In genomic region chr3:54120657-54121403, GRCh38 we compare ENCODE assay signal across 9 cellular contexts. TPM values are rescaled to one million over a fixed set of nuclear protein-coding genes. Genes with fewer than 3 reads are reported as not detected.
A peak's percentile ranks its signal among the peaks of the same experiment; 100 is the strongest.
DNase-seq lines count a peak whose midpoint lies in the region; ATAC-seq and TF ChIP-seq lines count a peak whose summit lies in the region.
"Had no signal": no experiment of that assay in that cellular context is flagged by ENCODE, and none has a peak within 500 bp of the region (broad histone marks: within the 10 kb centered on the region; RNA-seq: fewer than 3 reads in every experiment).

No MANE protein-coding gene starts in this region.

- H3K4me3 Mint-ChIP-seq in CD8-positive, alpha-beta T cell = no peak overlapping the region
- H3K4me3 Mint-ChIP-seq: natural killer cell treated with Interleukin-12 subunit alpha and Interleukin-12 subunit beta and Interleukin-15 and Interleukin-18, amount 100 ng/mL, for 72 hours had no signal

- H3K27me3 ChIP-seq in hepatocyte = peaks cover 79% of the 10 kb centered on the region
- no peaks in the 10 kb centered on the region for H3K27me3 ChIP-seq in thyroid gland
- H3K27me3 ChIP-seq in CD8-positive, alpha-beta T cell (ENCODE audit: insufficient read depth, low read length) = no peaks in the 10 kb centered on the region

- H3K27me3 Mint-ChIP-seq in CD8-positive, alpha-beta T cell (ENCODE audit: low read depth) = peaks cover 47% of the 10 kb centered on the region

- peak overlapping the region; percentile 98 for H3K4me2 ChIP-seq in hepatocyte

- no peaks in the 10 kb centered on the region for H3K79me2 ChIP-seq in hepatocyte

- H3K9me3 ChIP-seq in hepatocyte (ENCODE audit: low read depth) (no peaks in the 10 kb centered on the region), thyroid gland (no peaks in the 10 kb centered on the region)
- no peaks in the 10 kb centered on the region for H3K9me3 ChIP-seq in CD8-positive, alpha-beta T cell (ENCODE audit: low read length)

- no peak overlapping the region for H3K27ac Mint-ChIP-seq in CD8-positive, alpha-beta T cell
- H3K27ac Mint-ChIP-seq: natural killer cell treated with Interleukin-12 subunit alpha and Interleukin-12 subunit beta and Interleukin-15 and Interleukin-18, amount 100 ng/mL, for 72 hours had no signal

- no peak for TF ChIP-seq POLR2A in thyroid gland (IDR thresholded peaks at IDR 0.05)

- no peak for TF ChIP-seq CTCF in hepatocyte (IDR thresholded peaks at IDR 0.05; ENCODE audit: poor library complexity)
- TF ChIP-seq CTCF in thyroid gland (IDR thresholded peaks at IDR 0.05) = no peak
- TF ChIP-seq CTCF in CD8-positive, alpha-beta T cell (IDR thresholded peaks at IDR 0.05) = no peak

- intact Hi-C loops in thyroid gland (cut with DNase I) = no loop called here
- intact Hi-C loops in CD8-positive, alpha-beta T cell (cut with DNase I, micrococcal nuclease) = no loop called here

- H3K36me3 ChIP-seq in hepatocyte (replicated peaks; ENCODE audit: insufficient read depth, low read depth) = no peaks in the 10 kb centered on the region
- H3K36me3 ChIP-seq in thyroid gland = no peaks in the 10 kb centered on the region
- H3K36me3 ChIP-seq in CD8-positive, alpha-beta T cell (ENCODE audit: insufficient read depth, low read length) = no peaks in the 10 kb centered on the region

- peaks cover 12% of the 10 kb centered on the region for H3K4me1 Mint-ChIP-seq in CD8-positive, alpha-beta T cell (ENCODE audit: low read depth)

- CTCF ChIA-PET in CD8-positive, alpha-beta T cell (lab: Charles Lee) = no interaction called here

- peak overlapping the region; percentile 67 for H3K4me3 ChIP-seq in hepatocyte
- peak overlapping the region in 1 of 3 donors; percentile 55 for H3K4me3 ChIP-seq in thyroid gland (replicated peaks in 1 of 3)
- H3K4me3 ChIP-seq in CD8-positive, alpha-beta T cell (ENCODE audit: low read depth, low read length) = no peak overlapping the region

- 3% methylated on average over 45 of the region's 45 CpGs for WGBS in hepatocyte (ENCODE audit: low lambda C conversion rate, missing lambda C conversion rate)
- 0 to 3% methylated on average over 17 to 38 of the region's 45 CpGs for WGBS in thyroid gland, 2 donors

- H3K27ac ChIP-seq in hepatocyte (no peak overlapping the region), thyroid gland (no peak overlapping the region)
- no peak overlapping the region for H3K27ac ChIP-seq in CD8-positive, alpha-beta T cell (ENCODE audit: low read depth, low read length)

- no peak overlapping the region for H2AFZ ChIP-seq in hepatocyte

- H3K36me3 Mint-ChIP-seq in CD8-positive, alpha-beta T cell = no peaks in the 10 kb centered on the region

- H3K9me2 ChIP-seq in hepatocyte (replicated peaks; ENCODE audit: insufficient read depth) = no peaks in the 10 kb centered on the region

- POLR2A ChIA-PET in CD8-positive, alpha-beta T cell (lab: Charles Lee) = no interaction called here

- no peaks in the 10 kb centered on the region for H4K20me1 ChIP-seq in hepatocyte (ENCODE audit: insufficient read depth, poor library complexity, severe bottlenecking)

- peak; percentile 76 for ATAC-seq in GM21367 (IDR thresholded peaks at IDR 0.05; ENCODE audit: unreplicated experiment)
- ATAC-seq in CD8-positive, alpha-beta T cell = no peak

- DNase-seq in AG20443 (ENCODE audit: low spot score) (peak; percentile 43), NCI-H2196 (lab: John Stamatoyannopoulos, UW; ENCODE audit: unreplicated experiment) (peak; percentile 58), hepatocyte (ENCODE audit: low spot score) (peak; percentile 30), thyroid gland (peak; percentile 50 to 56), SIG-M5 treated with dmso at 0.1 percent for 504 hours (lab: John Stamatoyannopoulos, UW; ENCODE audit: unreplicated experiment) (no peak), RKO (ENCODE audit: low spot score) (no peak)
- no peak for DNase-seq in CD8-positive, alpha-beta T cell

- H3K9me3 Mint-ChIP-seq in CD8-positive, alpha-beta T cell = no peaks in the 10 kb centered on the region

- H3K4me1 ChIP-seq in hepatocyte (ENCODE audit: insufficient read depth) (peaks cover 3% of the 10 kb centered on the region), thyroid gland (peaks cover 18 to 21% of the 10 kb centered on the region in 2 donors)
- no peaks in the 10 kb centered on the region for H3K4me1 ChIP-seq in CD8-positive, alpha-beta T cell (ENCODE audit: insufficient read depth, low read length)

RNA-seq across cellular contexts. Expression of gene CACNA2D3, which starts 1.5 kb away (rescaled TPM):
- total RNA-seq in hepatocyte = 1.1 and 2.5 TPM in 2 replicates
- polyA plus RNA-seq in hepatocyte = 1.3 and 2.5 TPM in 2 replicates
- 1 to 10 TPM; 2.9 to 4.8 (median 4.5) TPM for total RNA-seq in thyroid gland
- not detected for total RNA-seq in CD8-positive, alpha-beta T cell
- total RNA-seq: natural killer cell treated with Interleukin-12 subunit alpha and Interleukin-12 subunit beta and Interleukin-15 and Interleukin-18, amount 100 ng/mL, for 72 hours had no signal

Comparison
In these comparisons a context has a peak if more than half of its experiments do, and no peak if none do; other contexts are left out.
1. DNase-seq: peak in AG20443 (single experiment), NCI-H2196 (single experiment), hepatocyte (single experiment) and thyroid gland (2 of 2); none in CD8-positive, alpha-beta T cell (0 of 7), SIG-M5 treated with dmso at 0.1 percent for 504 hours (single experiment) and RKO (single experiment).